8 cellular contexts compared by ENCODE assay signal in the genomic region with DNA sequence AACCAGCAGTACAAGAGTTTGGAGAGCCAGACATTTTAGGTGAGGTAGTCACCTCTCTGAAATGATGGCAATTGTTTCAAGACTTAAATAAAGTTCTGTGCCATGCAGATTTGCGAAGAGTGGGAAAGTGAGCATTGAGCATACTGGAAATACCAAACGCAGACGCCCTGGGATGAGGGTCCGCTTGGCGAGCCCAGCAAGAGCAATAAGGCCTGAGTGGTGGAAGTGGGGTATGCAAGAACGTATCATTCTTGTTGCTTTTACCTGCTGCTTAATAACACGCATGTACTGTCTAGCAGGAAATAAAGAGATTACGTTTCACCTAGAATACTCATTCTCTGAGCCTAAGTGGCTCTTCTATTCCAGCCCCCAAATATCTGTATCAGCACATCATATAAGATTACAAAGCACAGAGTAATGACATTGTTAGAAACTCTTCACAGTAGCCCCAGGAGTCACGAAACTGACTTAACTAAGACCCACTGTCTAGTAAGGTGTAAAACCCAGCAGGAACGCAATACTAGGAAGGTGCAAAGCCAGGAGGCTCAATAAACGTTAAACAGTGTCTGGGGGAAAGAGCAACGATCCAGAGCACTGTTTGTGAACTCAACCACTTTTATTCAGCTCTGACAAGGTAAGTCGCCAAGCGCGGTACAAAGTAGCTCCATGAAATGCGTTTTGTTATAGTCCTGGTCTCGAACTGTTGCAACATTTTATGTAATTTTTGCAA. TPM values are rescaled to one million over a fixed set of nuclear protein-coding genes. Genes with fewer than 3 reads are reported as not detected.
A peak's percentile ranks its signal among the peaks of the same experiment; 100 is the strongest.
DNase-seq lines count a peak whose midpoint lies in the region; ATAC-seq and TF ChIP-seq lines count a peak whose summit lies in the region.

No MANE protein-coding gene starts in this region.

- POLR2A ChIA-PET in CD8-positive, alpha-beta T cell (lab: Charles Lee) = interaction anchor here (0.6 to 3.6 kb wide), 15 partner anchors 10 to 494 kb away, joined by 3 to 35 read pairs (median 6); partner anchors contain the start of genes ITM2B, MED4 and NUDT15

- peak overlapping the region; percentile 98 for H3K9ac ChIP-seq in Loucy (ENCODE audit: low read depth, low read length, poor library complexity, severe bottlenecking)
- peak overlapping the region; percentile 64 to 96 (median 85) for H3K9ac ChIP-seq in subcutaneous abdominal adipose tissue (ENCODE audit: low read length in 5 of 5)

- TF ChIP-seq CTCF in CD8-positive, alpha-beta T cell (IDR thresholded peaks at IDR 0.05) = no peak
- TF ChIP-seq CTCF in Loucy (conservative IDR thresholded peaks at IDR 0.05; ENCODE audit: low read length) (no peak), kidney epithelial cell (IDR thresholded peaks at IDR 0.05; ENCODE audit: insufficient read depth, low read length, poor library complexity, severe bottlenecking) (no peak)

- no peaks in the 10 kb centered on the region for H3K27me3 ChIP-seq in CD8-positive, alpha-beta T cell (ENCODE audit: insufficient read depth, low read length)
- H3K27me3 ChIP-seq in Loucy (ENCODE audit: insufficient read depth, low read length, poor library complexity, severe bottlenecking) (no peaks in the 10 kb centered on the region), kidney epithelial cell (ENCODE audit: control insufficient read depth, insufficient read depth, low read length) (no peaks in the 10 kb centered on the region), subcutaneous abdominal adipose tissue (ENCODE audit: control insufficient read depth in 5 of 5, insufficient read depth in 4 of 5, low read length in 5 of 5) (no peaks in the 10 kb centered on the region)

- H3K27ac ChIP-seq in CD8-positive, alpha-beta T cell (ENCODE audit: low read depth, low read length) = peak overlapping the region; percentile 90
- peak overlapping the region; percentile 91 for H3K27ac ChIP-seq in angular gyrus (ENCODE audit: low read depth, low read length)
- peak overlapping the region; percentile 92 for H3K27ac ChIP-seq in subcutaneous abdominal adipose tissue (ENCODE audit: low read depth, low read length)

- peaks cover 52% of the 10 kb centered on the region for H3K79me2 ChIP-seq in Loucy (ENCODE audit: insufficient read depth, low read length)

- H3K9me2 ChIP-seq in Loucy (replicated peaks; ENCODE audit: low read depth, low read length) = no peaks in the 10 kb centered on the region

- peaks cover 14% of the 10 kb centered on the region for H3K4me1 ChIP-seq in CD8-positive, alpha-beta T cell (ENCODE audit: insufficient read depth, low read length)
- H3K4me1 ChIP-seq in Loucy (ENCODE audit: insufficient read depth, low read length, poor library complexity, severe bottlenecking) (peaks cover 60% of the 10 kb centered on the region), subcutaneous abdominal adipose tissue (ENCODE audit: control insufficient read depth in 5 of 5, insufficient read depth in 5 of 5, low read length in 5 of 5) (peaks cover 0 to 41% (median 29%) of the 10 kb centered on the region in 5 donors)

- peak in 1 of 7 experiments; percentile 60 for DNase-seq in CD8-positive, alpha-beta T cell
- no peak for DNase-seq in kidney epithelial cell (ENCODE audit: low read depth)
- no peak for DNase-seq in AG20443 (ENCODE audit: low spot score)
- no peak for DNase-seq in HuH-7 (ENCODE audit: low spot score)
- DNase-seq in 8988T = no peak

- peaks cover 6% of the 10 kb centered on the region; the same call in 1 of the 2 replicates for H3F3A ChIP-seq in Loucy (ENCODE audit: low read depth)

- no peaks in the 10 kb centered on the region for H3K9me3 ChIP-seq in CD8-positive, alpha-beta T cell (ENCODE audit: low read length)
- no peaks in the 10 kb centered on the region for H3K9me3 ChIP-seq in Loucy (ENCODE audit: insufficient read depth, low read depth, low read length)
- no peaks in the 10 kb centered on the region for H3K9me3 ChIP-seq in subcutaneous abdominal adipose tissue (ENCODE audit: control insufficient read depth in 5 of 5, low read length in 5 of 5)

- peak overlapping the region; percentile 88 for H3K4me3 ChIP-seq in CD8-positive, alpha-beta T cell (ENCODE audit: low read depth, low read length)
- H3K4me3 ChIP-seq in Loucy (ENCODE audit: low read length, poor library complexity, severe bottlenecking) (peak overlapping the region; percentile 93), kidney epithelial cell (ENCODE audit: low read depth, low read length) (peak overlapping the region; percentile 75), subcutaneous abdominal adipose tissue (ENCODE audit: low read depth in 1 of 5, low read length in 5 of 5) (peak overlapping the region; percentile 82 to 99 (median 96))

- H3K9me3 Mint-ChIP-seq in CD8-positive, alpha-beta T cell = no peaks in the 10 kb centered on the region

- H3K4me2 ChIP-seq in Loucy (ENCODE audit: low read depth, low read length, poor library complexity, severe bottlenecking) = peak overlapping the region; percentile 92

- no peaks in the 10 kb centered on the region for H3K36me3 ChIP-seq in CD8-positive, alpha-beta T cell (ENCODE audit: insufficient read depth, low read length)
- H3K36me3 ChIP-seq in Loucy (ENCODE audit: insufficient read depth, low read length) = no peaks in the 10 kb centered on the region
- no peaks in the 10 kb centered on the region for H3K36me3 ChIP-seq in kidney epithelial cell (ENCODE audit: control insufficient read depth, insufficient read depth, low read length)
- no peaks in the 10 kb centered on the region for H3K36me3 ChIP-seq in subcutaneous abdominal adipose tissue (ENCODE audit: control insufficient read depth in 5 of 5, insufficient read depth in 5 of 5, low read length in 5 of 5)

- H3K4me1 Mint-ChIP-seq in CD8-positive, alpha-beta T cell (ENCODE audit: low read depth) = peaks cover 23% of the 10 kb centered on the region

- H3K4me3 Mint-ChIP-seq in CD8-positive, alpha-beta T cell = peak overlapping the region; percentile 96

- H3K27me3 Mint-ChIP-seq in CD8-positive, alpha-beta T cell (ENCODE audit: low read depth) = no peaks in the 10 kb centered on the region

- intact Hi-C loops in CD8-positive, alpha-beta T cell (cut with DNase I, micrococcal nuclease) = loop anchor here (1.0 to 10.0 kb wide), 15 partner anchors 25 to 966 kb away; partner anchors contain the start of genes MED4 (in 2 of the 2), FNDC3A (in 1 of the 2), ITM2B (in 1 of the 2) and LPAR6 (in 1 of the 2)

- CTCF ChIA-PET in CD8-positive, alpha-beta T cell (lab: Charles Lee) = interaction anchor here (0.7 to 1.3 kb wide), 4 partner anchors 37 to 749 kb away, joined by 3 to 5 read pairs (median 4); no protein-coding TSS in a partner anchor

- H2AFZ ChIP-seq in Loucy (ENCODE audit: low read length) = peak overlapping the region; percentile 93

- H3K27ac Mint-ChIP-seq in CD8-positive, alpha-beta T cell = peak overlapping the region; percentile 99

- no peaks in the 10 kb centered on the region for H4K20me1 ChIP-seq in Loucy (ENCODE audit: insufficient read depth, low read length, poor library complexity, severe bottlenecking)

- no peak for ATAC-seq in CD8-positive, alpha-beta T cell

- H3K36me3 Mint-ChIP-seq in CD8-positive, alpha-beta T cell = peaks cover 5% of the 10 kb centered on the region

RNA-seq across cellular contexts. Expression of gene RCBTB2, which starts 1.3 kb away (rescaled TPM):
- 1 to 10 TPM; 1.5 to 2.0 TPM for total RNA-seq in CD8-positive, alpha-beta T cell
- total RNA-seq in kidney epithelial cell = 5.6 and 13.4 TPM in 2 replicates
